Comparison of ENCODE assay signal across 10 cellular contexts in genomic region chr12:96208346-96208745, GRCh38. TPM values are rescaled to one million over a fixed set of nuclear protein-coding genes. Genes with fewer than 3 reads are reported as not detected.
DNase-seq lines count a peak whose midpoint lies in the region; ATAC-seq and TF ChIP-seq lines count a peak whose summit lies in the region.
"Had no signal": no experiment of that assay in that cellular context is flagged by ENCODE, and none has a peak within 500 bp of the region (broad histone marks: within the 10 kb centered on the region; RNA-seq: fewer than 3 reads in every experiment).

No MANE protein-coding gene starts in this region.

- intact Hi-C loops in activated B cell treated with CpG ODN at 0.5 μM for 24 hours (cut with micrococcal nuclease) = loop anchor here (1.0 kb wide), 1 partner anchor 12 kb away; no protein-coding TSS in a partner anchor

- no peak for TF ChIP-seq CTCF in activated B cell treated with CpG ODN at 0.5 μM for 24 hours (IDR thresholded peaks at IDR 0.05)
- TF ChIP-seq CTCF in fibroblast of villous mesenchyme (IDR thresholded peaks at IDR 0.05; ENCODE audit: insufficient read depth, low read depth, low read length) = no peak

- no peaks in the 10 kb centered on the region for H3K9me3 Mint-ChIP-seq in activated T-cell treated with anti-CD3 and anti-CD28 coated beads, Interleukin-2, amount 50 U/mL, for 4 hours
- H3K9me3 Mint-ChIP-seq in activated B cell treated with CpG ODN at 0.5 μM for 24 hours = no peaks in the 10 kb centered on the region
- H3K9me3 Mint-ChIP-seq in stimulated activated naive CD8-positive, alpha-beta T cell treated with anti-CD3 and anti-CD28 coated beads, Interleukin-15, amount 100 ng/mL, for 72 hours = no peaks in the 10 kb centered on the region

- ATAC-seq in activated T-cell treated with anti-CD3 and anti-CD28 coated beads, Interleukin-2, amount 50 U/mL, for 4 hours = no peak
- ATAC-seq in activated B cell treated with CpG ODN at 0.5 μM for 24 hours (ENCODE audit: low read depth) (no peak), HG02642 (IDR thresholded peaks at IDR 0.05; ENCODE audit: poor library complexity, unreplicated experiment) (no peak), HG02885 (IDR thresholded peaks at IDR 0.05; ENCODE audit: poor library complexity, unreplicated experiment) (no peak)
- ATAC-seq in stimulated activated naive CD8-positive, alpha-beta T cell treated with anti-CD3 and anti-CD28 coated beads, Interleukin-15, amount 100 ng/mL, for 72 hours = peak; percentile 18

- POLR2A ChIA-PET in activated B cell treated with CpG ODN at 0.5 μM for 24 hours (lab: Charles Lee) = interaction anchor here (1.1 to 10.0 kb wide), 2 partner anchors 10 to 141 kb away, joined by 3 to 174 read pairs; no protein-coding TSS in a partner anchor

- H3K4me3 Mint-ChIP-seq in activated T-cell treated with anti-CD3 and anti-CD28 coated beads, Interleukin-2, amount 50 U/mL, for 4 hours = peak overlapping the region; percentile 61
- H3K4me3 Mint-ChIP-seq in activated B cell treated with CpG ODN at 0.5 μM for 24 hours = peak overlapping the region; percentile 64
- peak overlapping the region; percentile 42 to 69 for H3K4me3 Mint-ChIP-seq in stimulated activated naive CD8-positive, alpha-beta T cell treated with anti-CD3 and anti-CD28 coated beads, Interleukin-15, amount 100 ng/mL, for 72 hours

- H3K36me3 Mint-ChIP-seq in activated T-cell treated with anti-CD3 and anti-CD28 coated beads, Interleukin-2, amount 50 U/mL, for 4 hours (ENCODE audit: insufficient read depth) = peaks cover 9% of the 10 kb centered on the region
- H3K36me3 Mint-ChIP-seq in activated B cell treated with CpG ODN at 0.5 μM for 24 hours (ENCODE audit: low read depth) = peaks cover under 1% of the 10 kb centered on the region

- CTCF ChIA-PET in activated B cell treated with CpG ODN at 0.5 μM for 24 hours (lab: Charles Lee) = interaction anchor here (1.0 to 1.9 kb wide), 2 partner anchors 10 to 142 kb away, joined by 4 read pairs; no protein-coding TSS in a partner anchor

- H3K27me3 Mint-ChIP-seq in activated T-cell treated with anti-CD3 and anti-CD28 coated beads, Interleukin-2, amount 50 U/mL, for 4 hours (ENCODE audit: low read depth) = no peaks in the 10 kb centered on the region
- no peaks in the 10 kb centered on the region for H3K27me3 Mint-ChIP-seq in activated B cell treated with CpG ODN at 0.5 μM for 24 hours
- no peaks in the 10 kb centered on the region for H3K27me3 Mint-ChIP-seq in stimulated activated naive CD8-positive, alpha-beta T cell treated with anti-CD3 and anti-CD28 coated beads, Interleukin-15, amount 100 ng/mL, for 72 hours

- no peak overlapping the region for H3K4me3 ChIP-seq in fibroblast of villous mesenchyme (ENCODE audit: low read depth, low read length)
- H3K4me3 ChIP-seq: prostate gland had no signal

- H3K27ac Mint-ChIP-seq in activated B cell treated with CpG ODN at 0.5 μM for 24 hours = peak overlapping the region; percentile 82
- H3K27ac Mint-ChIP-seq in stimulated activated naive CD8-positive, alpha-beta T cell treated with anti-CD3 and anti-CD28 coated beads, Interleukin-15, amount 100 ng/mL, for 72 hours = no peak overlapping the region

- DNase-seq in activated T-cell treated with anti-CD3 and anti-CD28 coated beads, Interleukin-2, amount 50 U/mL, for 4 hours = no peak
- DNase-seq in activated T-cell treated with anti-CD3 and anti-CD28 coated beads for 4 hours = no peak
- no peak for DNase-seq in activated B cell treated with CpG ODN at 0.5 μM for 24 hours
- peak; percentile 92 for DNase-seq in fibroblast of villous mesenchyme (ENCODE audit: low read depth)
- no peak for DNase-seq in stimulated activated naive CD8-positive, alpha-beta T cell treated with anti-CD3 and anti-CD28 coated beads, Interleukin-15, amount 100 ng/mL, for 72 hours
- no peak for DNase-seq in NCI-H446 (lab: John Stamatoyannopoulos, UW)
- DNase-seq: BE2C had no signal

- peaks cover 94% of the 10 kb centered on the region for H3K4me1 Mint-ChIP-seq in activated T-cell treated with anti-CD3 and anti-CD28 coated beads, Interleukin-2, amount 50 U/mL, for 4 hours (ENCODE audit: low read depth)
- peaks cover 99% of the 10 kb centered on the region for H3K4me1 Mint-ChIP-seq in activated B cell treated with CpG ODN at 0.5 μM for 24 hours
- H3K4me1 Mint-ChIP-seq in stimulated activated naive CD8-positive, alpha-beta T cell treated with anti-CD3 and anti-CD28 coated beads, Interleukin-15, amount 100 ng/mL, for 72 hours = peaks cover 93% of the 10 kb centered on the region

RNA-seq across cellular contexts. Expression of gene ELK3, which starts 14.2 kb away (rescaled TPM):
- 10 to 100 TPM; 33.8 to 43.1 (median 33.9) TPM for total RNA-seq in activated T-cell treated with anti-CD3 and anti-CD28 coated beads, Interleukin-2, amount 50 U/mL, for 4 hours
- total RNA-seq in activated B cell treated with CpG ODN at 0.5 μM for 24 hours (59.9 and 60.8 TPM in 2 replicates), fibroblast of villous mesenchyme (23.2 and 24.6 TPM in 2 replicates)
